20 cellular contexts compared by ENCODE assay signal in the genomic region with DNA sequence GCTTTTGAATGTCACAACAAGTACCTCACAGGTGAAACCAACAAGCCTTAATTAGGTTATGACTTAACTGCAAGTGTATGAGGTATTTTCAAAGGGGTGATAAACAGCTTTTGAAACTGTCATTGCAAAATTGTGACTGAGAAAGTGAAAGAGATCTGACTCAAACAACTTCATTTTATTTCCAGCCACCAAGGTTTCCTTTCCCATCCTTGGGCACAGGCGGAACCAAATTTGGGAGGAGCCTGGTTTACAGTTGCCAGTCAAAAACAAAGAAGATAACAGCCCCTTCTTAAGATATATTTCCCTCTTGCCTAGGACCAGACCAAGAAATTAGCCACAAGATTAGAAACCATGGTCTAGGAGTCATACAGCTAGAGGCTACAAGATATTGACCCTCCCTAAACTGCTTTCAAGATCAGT.
DNase-seq lines count a peak whose midpoint lies in the region; ATAC-seq and TF ChIP-seq lines count a peak whose summit lies in the region.
"Had no signal": no experiment of that assay in that cellular context is flagged by ENCODE, and none has a peak within 500 bp of the region (broad histone marks: within the 10 kb centered on the region; RNA-seq: fewer than 3 reads in every experiment).

No MANE protein-coding gene starts in this region.

- H3K9ac ChIP-seq in MM.1S (ENCODE audit: low read length) = no peak overlapping the region
- H3K9ac ChIP-seq: parathyroid adenoma had no signal

- WGBS in transverse colon (ENCODE audit: low coverage in 1 of 2), 2 donors = 75 to 86% methylated on average over 1 of the region's 1 CpG

- no peaks in the 10 kb centered on the region for H4K20me1 ChIP-seq in MM.1S (ENCODE audit: insufficient read depth, low read length)

- TF ChIP-seq CTCF in GM06990 (IDR thresholded peaks at IDR 0.05; ENCODE audit: insufficient read depth, low read length, poor library complexity, severe bottlenecking) (no peak), MM.1S (IDR thresholded peaks at IDR 0.05; ENCODE audit: low read length) (no peak), transverse colon (IDR thresholded peaks at IDR 0.05) (no peak)

- H3K4me3 ChIP-seq in GM06990 (replicated peaks; ENCODE audit: low read depth, low read length) = no peak overlapping the region
- no peak overlapping the region for H3K4me3 ChIP-seq in MM.1S (ENCODE audit: low read length)
- H3K4me3 ChIP-seq in transverse colon = no peak overlapping the region
- H3K4me3 ChIP-seq: heart right ventricle, right lobe of liver had no signal

- 0 out of 2 replicates have a peak, but pooled peaks cover 13% of the 10 kb centered on the region for H3F3A ChIP-seq in MM.1S (ENCODE audit: insufficient read depth, low read length)

- H3K36me3 ChIP-seq in GM06990 (ENCODE audit: control insufficient read depth, insufficient read depth, low read length) = no peaks in the 10 kb centered on the region
- H3K36me3 ChIP-seq in MM.1S (replicated peaks; ENCODE audit: insufficient read depth, low read length) = no peaks in the 10 kb centered on the region
- no peaks in the 10 kb centered on the region for H3K36me3 ChIP-seq in transverse colon
- H3K36me3 ChIP-seq: heart right ventricle, right lobe of liver had no signal

- DNase-seq in GM06990 (ENCODE audit: extremely low read depth, insufficient read length) = peak; percentile 13
- peak; percentile 66 for DNase-seq in MM.1S
- DNase-seq in transverse colon = no peak
- no peak for DNase-seq in KG1 (lab: John Stamatoyannopoulos, UW)
- DNase-seq: ACHN; activated CD4-positive, alpha-beta T cell treated with anti-CD3 and anti-CD28 coated beads, Interleukin-2, amount 50 U/mL, for 1 hour; activated CD8-positive, alpha-beta memory T cell treated with anti-CD3 and anti-CD28 coated beads, Interleukin-2, amount 50 U/mL, for 4 hours; activated naive CD8-positive, alpha-beta T cell treated with anti-CD3 and anti-CD28 coated beads for 36 hours; C1 segment of cervical spinal cord; H9; heart right ventricle; midbrain; NCI-H2081; right lobe of liver; T-helper 2 cell had no signal

- H3K9me2 ChIP-seq in MM.1S (replicated peaks; ENCODE audit: insufficient read depth, low read length) = no peaks in the 10 kb centered on the region

- ATAC-seq in GM18868 (IDR thresholded peaks at IDR 0.05; ENCODE audit: unreplicated experiment) (peak; percentile 74), GM21717 (IDR thresholded peaks at IDR 0.05; ENCODE audit: unreplicated experiment) (peak; percentile 78), GM21515 (IDR thresholded peaks at IDR 0.05; ENCODE audit: unreplicated experiment) (no peak), HG03039 (IDR thresholded peaks at IDR 0.05; ENCODE audit: unreplicated experiment) (no peak)
- ATAC-seq: heart right ventricle, right lobe of liver had no signal

- H3K4me1 ChIP-seq in MM.1S (ENCODE audit: low read length) (peaks cover 15% of the 10 kb centered on the region), transverse colon (no peaks in the 10 kb centered on the region)
- H3K4me1 ChIP-seq: heart right ventricle, parathyroid adenoma, right lobe of liver had no signal

- H3K9me3 ChIP-seq in MM.1S (replicated peaks; ENCODE audit: insufficient read depth, low read length) = no peaks in the 10 kb centered on the region
- H3K9me3 ChIP-seq in transverse colon = no peaks in the 10 kb centered on the region
- H3K9me3 ChIP-seq: heart right ventricle, right lobe of liver had no signal

- no peak overlapping the region for H2AFZ ChIP-seq in MM.1S (ENCODE audit: low read length)
- H2AFZ ChIP-seq: parathyroid adenoma had no signal

- TF ChIP-seq EP300 in transverse colon (IDR thresholded peaks at IDR 0.05; ENCODE audit: low read depth) = no peak

- no peaks in the 10 kb centered on the region for H3K79me2 ChIP-seq in MM.1S (ENCODE audit: low read length)
- H3K79me2 ChIP-seq: parathyroid adenoma had no signal

- peak overlapping the region; percentile 38; the same call in 1 of the 2 replicates for H3K27ac ChIP-seq in MM.1S (ENCODE audit: low read length)
- no peak overlapping the region for H3K27ac ChIP-seq in transverse colon
- H3K27ac ChIP-seq: parathyroid adenoma, right lobe of liver had no signal

- in situ Hi-C loops in transverse colon (cut with MboI; ENCODE audit: low pct_ligation_motif_present in 1 of 4, low pct_unique_long_range_greater_than_20kb in 1 of 4, low sequenced_read_pairs in 3 of 4) = no loop called here

- H3K27me3 ChIP-seq in GM06990 (replicated peaks; ENCODE audit: control insufficient read depth, insufficient read depth, low read length) = no peaks in the 10 kb centered on the region
- no peaks in the 10 kb centered on the region for H3K27me3 ChIP-seq in MM.1S (replicated peaks; ENCODE audit: insufficient read depth, low read length)
- H3K27me3 ChIP-seq in transverse colon = no peaks in the 10 kb centered on the region
- H3K27me3 ChIP-seq: heart right ventricle, right lobe of liver had no signal

- peak overlapping the region; percentile 41; the same call in 1 of the 2 replicates for H3K4me2 ChIP-seq in MM.1S (ENCODE audit: low read depth, low read length)

- TF ChIP-seq POLR2A in transverse colon (IDR thresholded peaks at IDR 0.05) = no peak

- intact Hi-C loops in transverse colon (cut with DNase I; ENCODE audit: low total_unique reads) = no loop called here

Comparison
In these comparisons a context has a peak if more than half of its experiments do, and no peak if none do; other contexts are left out.
1. DNase-seq: peak in GM06990 (single experiment) and MM.1S (single experiment); none in transverse colon (single experiment) and KG1 (single experiment).
2. ATAC-seq: peak in GM18868 (single experiment) and GM21717 (single experiment); none in GM21515 (single experiment) and HG03039 (single experiment).